Comparison of ENCODE assay signal across 2 cellular contexts in genomic region chr6:112800439-112800838, GRCh38.
TF ChIP-seq lines count a peak whose summit lies in the region.

No MANE protein-coding gene starts in this region.

TF ChIP-seq in SK-N-SH, 30 proteins besides CTCF, POLR2A, EP300 and RAD21 (continued from another document):
- no peak for TF ChIP-seq MXI1 (IDR thresholded peaks at IDR 0.05; ENCODE audit: low read depth, low read length)
- no peak for TF ChIP-seq RXRA (IDR thresholded peaks at IDR 0.05; ENCODE audit: borderline replicate concordance, low read depth)
- TF ChIP-seq FOXM1 (IDR thresholded peaks at IDR 0.05; ENCODE audit: low read depth) = no peak
- TF ChIP-seq SIN3A (IDR thresholded peaks at IDR 0.05; ENCODE audit: borderline replicate concordance, low read depth, low read length) = no peak
- TF ChIP-seq REST (IDR thresholded peaks at IDR 0.05; ENCODE audit: low read depth, low read length) = no peak
- TF ChIP-seq POLR2AphosphoS5 (IDR thresholded peaks at IDR 0.05; ENCODE audit: low read depth, low read length) = no peak
- TF ChIP-seq FOSL2 (IDR thresholded peaks at IDR 0.05; ENCODE audit: borderline replicate concordance, low read depth) = no peak
- no peak for TF ChIP-seq NFIC (IDR thresholded peaks at IDR 0.05; ENCODE audit: borderline replicate concordance)
- no peak for TF ChIP-seq FOXJ3 (CRISPR knock-in tag; IDR thresholded peaks at IDR 0.05)
- TF ChIP-seq TCF12 (IDR thresholded peaks at IDR 0.05) = no peak
- TF ChIP-seq USF1 (IDR thresholded peaks at IDR 0.05; ENCODE audit: borderline replicate concordance, low read depth) = no peak
- no peak for TF ChIP-seq ZBTB33 (IDR thresholded peaks at IDR 0.05; ENCODE audit: borderline replicate concordance, low read depth)
- TF ChIP-seq EZH2phosphoT487 (IDR thresholded peaks at IDR 0.05; ENCODE audit: borderline replicate concordance, low read depth) = no peak
- TF ChIP-seq MEF2A (IDR thresholded peaks at IDR 0.05; ENCODE audit: borderline replicate concordance, low read depth) = no peak
- no peak for TF ChIP-seq GABPA (IDR thresholded peaks at IDR 0.05; ENCODE audit: low read depth)
- TF ChIP-seq ELF1 (IDR thresholded peaks at IDR 0.05) = no peak
TF ChIP-seq in SK-N-SH: peak in this region for 0.

TF ChIP-seq in SK-N-SH treated with all-trans-retinoic acid at 6 μM for 48 hours, 23 proteins besides CTCF, POLR2A, EP300 and RAD21 (continued from another document):
- TF ChIP-seq TSHZ2 (CRISPR knock-in tag; IDR thresholded peaks at IDR 0.05) (no peak), ISL1 (CRISPR knock-in tag; IDR thresholded peaks at IDR 0.05) (no peak), CREB5 (CRISPR knock-in tag; IDR thresholded peaks at IDR 0.05; ENCODE audit: low read depth) (no peak), TCF4 (CRISPR knock-in tag; IDR thresholded peaks at IDR 0.05; ENCODE audit: borderline replicate concordance) (no peak), ZFP3 (CRISPR knock-in tag; IDR thresholded peaks at IDR 0.05) (no peak), PATZ1 (CRISPR knock-in tag; IDR thresholded peaks at IDR 0.05; ENCODE audit: borderline replicate concordance) (no peak), PPARA (CRISPR knock-in tag; IDR thresholded peaks at IDR 0.05; ENCODE audit: borderline replicate concordance) (no peak)
